ENCODE assay signal across 8 cellular contexts in genomic region chr17:41666708-41667279, GRCh38. TPM values are rescaled to one million over a fixed set of nuclear protein-coding genes. Genes with fewer than 3 reads are reported as not detected.
DNase-seq lines count a peak whose midpoint lies in the region; ATAC-seq and TF ChIP-seq lines count a peak whose summit lies in the region.

No MANE protein-coding gene starts in this region.

- DNase-seq in D341Med (ENCODE audit: low spot score) (peak; percentile 93), MM.1S (peak; percentile 92), SK-MEL-5 (ENCODE audit: low read depth, low spot score) (peak; percentile 83), glutamatergic neuron (peak; percentile 90), ovary (peak; percentile 77 to 90 (median 86)), thyroid gland (peak; percentile 82 to 85)
- peak; percentile 94 for DNase-seq in activated naive CD4-positive, alpha-beta T cell treated with anti-CD3 and anti-CD28 coated beads for 36 hours

- H3K27ac ChIP-seq in MM.1S (ENCODE audit: low read length) (peak overlapping the region; percentile 95), ovary (peak overlapping the region; percentile 38 to 42), thyroid gland (peak overlapping the region; percentile 60 to 88 (median 77))

- H3K27me3 Mint-ChIP-seq in activated naive CD4-positive, alpha-beta T cell treated with anti-CD3 and anti-CD28 coated beads for 36 hours (ENCODE audit: low read depth): no peaks in the 10 kb centered on the region
- peaks cover 7% of the 10 kb centered on the region for H3K27me3 Mint-ChIP-seq in glutamatergic neuron (ENCODE audit: unreplicated experiment)

- peak; percentile 45 for ATAC-seq in GM21619 (IDR thresholded peaks at IDR 0.05; ENCODE audit: unreplicated experiment)

- peak overlapping the region; percentile 98 for H3K27ac Mint-ChIP-seq in activated naive CD4-positive, alpha-beta T cell treated with anti-CD3 and anti-CD28 coated beads for 36 hours
- H3K27ac Mint-ChIP-seq in glutamatergic neuron (ENCODE audit: unreplicated experiment): no peak overlapping the region

- H3K4me3 ChIP-seq in MM.1S (ENCODE audit: low read length): peak overlapping the region; percentile 75
- H3K4me3 ChIP-seq in ovary: peak overlapping the region; percentile 40
- H3K4me3 ChIP-seq in thyroid gland (replicated peaks in 1 of 3): peak overlapping the region in 1 of 3 donors; percentile 28

- H4K20me1 ChIP-seq in MM.1S (ENCODE audit: insufficient read depth, low read length): no peaks in the 10 kb centered on the region

- H3K36me3 ChIP-seq in MM.1S (replicated peaks; ENCODE audit: insufficient read depth, low read length) (no peaks in the 10 kb centered on the region), ovary (no peaks in the 10 kb centered on the region), thyroid gland (no peaks in the 10 kb centered on the region)

- intact Hi-C loops in activated naive CD4-positive, alpha-beta T cell treated with anti-CD3 and anti-CD28 coated beads for 36 hours (cut with micrococcal nuclease): loop anchor here (1.0 to 10.0 kb wide), 10 partner anchors 13 to 1342 kb away; partner anchors contain the start of gene EIF1
- intact Hi-C loops in ovary (cut with DNase I) (loop anchor here (5.0 to 10.0 kb wide), 2 partner anchors 862 to 864 kb away; no protein-coding TSS in a partner anchor), thyroid gland (cut with DNase I) (loop anchor here (5.0 kb wide), 1 partner anchor 864 kb away; no protein-coding TSS in a partner anchor)

- H3K9me3 ChIP-seq in MM.1S (replicated peaks; ENCODE audit: insufficient read depth, low read length) (no peaks in the 10 kb centered on the region), ovary (no peaks in the 10 kb centered on the region), thyroid gland (no peaks in the 10 kb centered on the region)

- peak overlapping the region; percentile 83 for H3K4me2 ChIP-seq in MM.1S (ENCODE audit: low read depth, low read length)

- TF ChIP-seq POLR2A in ovary (IDR thresholded peaks at IDR 0.05) (no peak), thyroid gland (IDR thresholded peaks at IDR 0.05) (peak in 1 of 2 donors; percentile 22)

- TF ChIP-seq EP300 in ovary (IDR thresholded peaks at IDR 0.05): no peak

- H3K36me3 Mint-ChIP-seq in activated naive CD4-positive, alpha-beta T cell treated with anti-CD3 and anti-CD28 coated beads for 36 hours (ENCODE audit: low read depth): no peaks in the 10 kb centered on the region
- no peaks in the 10 kb centered on the region for H3K36me3 Mint-ChIP-seq in glutamatergic neuron (ENCODE audit: unreplicated experiment)

- peaks cover 10% of the 10 kb centered on the region for H3K4me1 ChIP-seq in MM.1S (ENCODE audit: low read length)
- no peaks in the 10 kb centered on the region for H3K4me1 ChIP-seq in ovary (ENCODE audit: insufficient read depth)
- peaks cover 12 to 21% of the 10 kb centered on the region in 2 donors for H3K4me1 ChIP-seq in thyroid gland

- CTCF ChIA-PET in activated naive CD4-positive, alpha-beta T cell treated with anti-CD3 and anti-CD28 coated beads for 36 hours (lab: Charles Lee): interaction anchor here (0.6 to 12.2 kb wide), 17 partner anchors 9 to 1099 kb away, joined by 3 to 295 read pairs (median 4); partner anchors contain the start of gene EIF1

- in situ Hi-C loops in SK-MEL-5 (cut with HindIII; ENCODE audit: low pct_unique_long_range_greater_than_20kb, low sequenced_read_pairs): no loop called here

- H3K79me2 ChIP-seq in MM.1S (ENCODE audit: low read length): no peaks in the 10 kb centered on the region

- TF ChIP-seq CTCF in MM.1S (IDR thresholded peaks at IDR 0.05; ENCODE audit: low read length): peak; percentile 98
- TF ChIP-seq CTCF in glutamatergic neuron (IDR thresholded peaks at IDR 0.05; ENCODE audit: partially characterized antibody, unreplicated experiment): peak; percentile 84
- peak; percentile 88 to 91 (median 90) for TF ChIP-seq CTCF in ovary (IDR thresholded peaks at IDR 0.05)
- TF ChIP-seq CTCF in thyroid gland (IDR thresholded peaks at IDR 0.05): peak; percentile 75 to 98 (median 94)

- H3K9me2 ChIP-seq in MM.1S (replicated peaks; ENCODE audit: insufficient read depth, low read length): no peaks in the 10 kb centered on the region

- H3F3A ChIP-seq in MM.1S (ENCODE audit: insufficient read depth, low read length): peaks cover 32% of the 10 kb centered on the region

- WGBS in ovary, 3 donors: 0 to 1% (median 1%) methylated on average over 15 to 23 of the region's 23 CpGs
- WGBS in thyroid gland, 2 donors: 4 to 5% methylated on average over 4 to 21 of the region's 23 CpGs

- H3K4me1 Mint-ChIP-seq in activated naive CD4-positive, alpha-beta T cell treated with anti-CD3 and anti-CD28 coated beads for 36 hours (ENCODE audit: low read depth): peaks cover 45% of the 10 kb centered on the region
- H3K4me1 Mint-ChIP-seq in glutamatergic neuron (ENCODE audit: low read depth, unreplicated experiment): peaks cover 5% of the 10 kb centered on the region

- H3K9me3 Mint-ChIP-seq in activated naive CD4-positive, alpha-beta T cell treated with anti-CD3 and anti-CD28 coated beads for 36 hours: no peaks in the 10 kb centered on the region
- peaks cover 10% of the 10 kb centered on the region for H3K9me3 Mint-ChIP-seq in glutamatergic neuron (ENCODE audit: unreplicated experiment)

- H3K27me3 ChIP-seq in MM.1S (replicated peaks; ENCODE audit: insufficient read depth, low read length): no peaks in the 10 kb centered on the region
- H3K27me3 ChIP-seq in ovary: no peaks in the 10 kb centered on the region
- no peaks in the 10 kb centered on the region for H3K27me3 ChIP-seq in thyroid gland

- H3K9ac ChIP-seq in MM.1S (ENCODE audit: low read length): peak overlapping the region; percentile 86

- peak overlapping the region; percentile 90 for H3K4me3 Mint-ChIP-seq in activated naive CD4-positive, alpha-beta T cell treated with anti-CD3 and anti-CD28 coated beads for 36 hours
- H3K4me3 Mint-ChIP-seq in glutamatergic neuron (ENCODE audit: unreplicated experiment): peak overlapping the region; percentile 85

- peak overlapping the region; percentile 80 for H2AFZ ChIP-seq in MM.1S (ENCODE audit: low read length)

RNA-seq across cellular contexts. Expression of gene EIF1, which starts 21.9 kb away (rescaled TPM):
- 129 and 155 TPM in 2 replicates for total RNA-seq in SK-MEL-5 (2014; rRNA removed; shearing (Covaris generic))
- 378 and 406 TPM in 2 replicates for polyA plus RNA-seq in SK-MEL-5 (2015; cell fraction: cytosol; rRNA removed)
- polyA plus RNA-seq in SK-MEL-5 (2015; cell fraction: nucleus; rRNA removed): 693 and 817 TPM in 2 replicates
- total RNA-seq in activated naive CD4-positive, alpha-beta T cell treated with anti-CD3 and anti-CD28 coated beads for 36 hours: 1,000 to 10,000 TPM; 1,206 to 1,253 TPM
- 1,088 TPM for total RNA-seq in glutamatergic neuron (ENCODE audit: unreplicated experiment)
- total RNA-seq in ovary: 1,000 to 10,000 TPM in 1 of 7 donors, 100 to 1,000 TPM in 6; 270 to 1,292 (median 813) TPM
- 1,000 to 10,000 TPM in 1 of 2 donors, 100 to 1,000 TPM in 1; 641 to 1,340 TPM for polyA plus RNA-seq in ovary
- 100 to 1,000 TPM; 119 to 171 (median 145) TPM for total RNA-seq in thyroid gland

RNA-seq across cellular contexts. Expression of gene KRT17, which starts 42.4 kb away (rescaled TPM):
- total RNA-seq in SK-MEL-5 (2014; rRNA removed; shearing (Covaris generic)): not detected in 2 replicates
- polyA plus RNA-seq in SK-MEL-5 (2015; cell fraction: cytosol; rRNA removed): 0.13 TPM in 1 of 2 replicates, not detected in the other
- not detected in 2 replicates for polyA plus RNA-seq in SK-MEL-5 (2015; cell fraction: nucleus; rRNA removed)
- not detected for total RNA-seq in activated naive CD4-positive, alpha-beta T cell treated with anti-CD3 and anti-CD28 coated beads for 36 hours
- not detected for total RNA-seq in glutamatergic neuron (ENCODE audit: unreplicated experiment)
- total RNA-seq in ovary: 10 to 100 TPM in 2 of 7 donors, 1 to 10 TPM in 1, under 1 TPM in 2, not detected in 2; 0.42 to 17.8 (median 2.7) TPM
- polyA plus RNA-seq in ovary: under 1 TPM in 1 of 2 donors, not detected in 1; 0.29 TPM
- under 1 TPM in 1 of 4 donors, not detected in 3; 0.56 TPM for total RNA-seq in thyroid gland

RNA-seq across cellular contexts. Expression of gene GAST, which starts 45.3 kb away (rescaled TPM):
- total RNA-seq in SK-MEL-5 (2014; rRNA removed; shearing (Covaris generic)): not detected in 2 replicates
- polyA plus RNA-seq in SK-MEL-5 (2015; cell fraction: cytosol; rRNA removed): not detected in 2 replicates
- polyA plus RNA-seq in SK-MEL-5 (2015; cell fraction: nucleus; rRNA removed): not detected in 2 replicates
- not detected for total RNA-seq in activated naive CD4-positive, alpha-beta T cell treated with anti-CD3 and anti-CD28 coated beads for 36 hours
- total RNA-seq in glutamatergic neuron (ENCODE audit: unreplicated experiment) (not detected), ovary (not detected), thyroid gland (not detected)
- not detected for polyA plus RNA-seq in ovary

RNA-seq across cellular contexts. Expression of gene KRT16, which starts 54.2 kb away (rescaled TPM):
- total RNA-seq in SK-MEL-5 (2014; rRNA removed; shearing (Covaris generic)): not detected in 2 replicates
- not detected in 2 replicates for polyA plus RNA-seq in SK-MEL-5 (2015; cell fraction: cytosol; rRNA removed)
- polyA plus RNA-seq in SK-MEL-5 (2015; cell fraction: nucleus; rRNA removed): not detected in 2 replicates
- not detected for total RNA-seq in activated naive CD4-positive, alpha-beta T cell treated with anti-CD3 and anti-CD28 coated beads for 36 hours
- total RNA-seq in glutamatergic neuron (ENCODE audit: unreplicated experiment) (not detected), ovary (1 to 10 TPM in 1 of 7 donors, not detected in 6; 1.0 TPM), thyroid gland (1 to 10 TPM in 2 of 4 donors, not detected in 2; 1.3 to 2.0 TPM)
- not detected for polyA plus RNA-seq in ovary

Comparison
In these comparisons a context has a peak if more than half of its experiments do, and no peak if none do; other contexts are left out.
1. H3K27ac ChIP-seq: peak in every context shown above with its lines; median percentile 95 in MM.1S; 77 in thyroid gland; 40 in ovary.